1 cellular context compared by ENCODE assay signal in the genomic region with DNA sequence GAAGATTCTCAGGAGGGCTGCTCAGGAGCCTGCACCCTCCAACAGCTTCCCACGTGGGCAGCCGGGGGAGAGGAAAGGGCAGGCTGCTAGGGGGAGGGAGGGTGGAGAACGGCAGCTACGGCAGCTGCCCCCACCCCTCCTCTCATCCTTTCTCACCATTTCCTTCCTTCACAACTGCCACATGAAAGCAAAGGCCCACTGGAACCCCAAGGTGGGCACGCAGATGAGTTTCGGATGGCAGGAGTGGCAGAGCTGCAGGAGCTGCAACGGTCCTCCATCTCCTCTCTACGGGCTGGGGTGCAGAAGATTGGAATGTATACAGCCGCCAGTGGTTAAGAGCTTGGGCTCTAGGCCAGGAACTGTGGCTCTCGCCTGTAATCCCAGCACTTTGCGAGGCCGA.
TF ChIP-seq lines count a peak whose summit lies in the region.

No MANE protein-coding gene starts in this region.

TF ChIP-seq in IMR-90, 13 proteins besides CTCF, POLR2A, EP300 and RAD21:
- TF ChIP-seq NFE2L2 (IDR thresholded peaks at IDR 0.05; ENCODE audit: low read depth, low read length) (no peak), CEBPB (IDR thresholded peaks at IDR 0.05; ENCODE audit: low read depth, low read length) (no peak), MAFK (IDR thresholded peaks at IDR 0.05; ENCODE audit: low read depth, low read length) (no peak), SMC3 (IDR thresholded peaks at IDR 0.05; ENCODE audit: low read depth, low read length) (no peak), CHD1 (IDR thresholded peaks at IDR 0.05; ENCODE audit: low read depth, low read length) (no peak), USF2 (IDR thresholded peaks at IDR 0.05; ENCODE audit: low read depth, low read length) (no peak), RCOR1 (IDR thresholded peaks at IDR 0.05; ENCODE audit: insufficient replicate concordance, low read length) (no peak), MAZ (IDR thresholded peaks at IDR 0.05; ENCODE audit: borderline replicate concordance, low read depth, low read length) (no peak), RFX5 (IDR thresholded peaks at IDR 0.05; ENCODE audit: low read depth, low read length) (no peak), FOS (IDR thresholded peaks at IDR 0.05; ENCODE audit: low read depth, low read length) (no peak), ELK1 (IDR thresholded peaks at IDR 0.05; ENCODE audit: borderline replicate concordance, low read depth, low read length) (no peak), BHLHE40 (IDR thresholded peaks at IDR 0.05; ENCODE audit: low read depth, low read length) (no peak), MXI1 (IDR thresholded peaks at IDR 0.05; ENCODE audit: borderline replicate concordance, low read depth, low read length) (no peak)
